Comparison of ENCODE assay signal across 8 cellular contexts in genomic region chr6:7085911-7086310, GRCh38. TPM values are rescaled to one million over a fixed set of nuclear protein-coding genes. Genes with fewer than 3 reads are reported as not detected.
DNase-seq lines count a peak whose midpoint lies in the region; ATAC-seq and TF ChIP-seq lines count a peak whose summit lies in the region.

No MANE protein-coding gene starts in this region.

- in situ Hi-C loops in KBM-7 (cut with MboI; ENCODE audit: low pct_unique_long_range_greater_than_20kb, low sequenced_read_pairs), result no loop called here

- ATAC-seq in HG03045 (IDR thresholded peaks at IDR 0.05; ENCODE audit: unreplicated experiment) (peak; percentile 32), SK-N-SH treated with all-trans-retinoic acid at 6 μM for 48 hours (peak; percentile 61), HG03097 (IDR thresholded peaks at IDR 0.05; ENCODE audit: low FRiP score, unreplicated experiment) (no peak)

- DNase-seq in activated effector memory CD4-positive, alpha-beta T cell treated with anti-CD3 and anti-CD28 coated beads, Interleukin-2, amount 50 U/mL, for 16 hours, result peak; percentile 67
- DNase-seq in activated effector memory CD4-positive, alpha-beta T cell treated with Interleukin-2 at 50 U/mL for 16 hours, result no peak
- DNase-seq in myocyte (ENCODE audit: low read depth) (peak; percentile 46), KBM-7 (no peak)
- no peak for DNase-seq in activated CD8-positive, alpha-beta memory T cell treated with anti-CD3 and anti-CD28 coated beads, Interleukin-2, amount 50 U/mL, for 4 hours

TF ChIP-seq in SK-N-SH treated with all-trans-retinoic acid at 6 μM for 48 hours, 23 proteins besides CTCF, POLR2A, EP300 and RAD21:
- TF ChIP-seq TSHZ2 (CRISPR knock-in tag; IDR thresholded peaks at IDR 0.05) (no peak), PPARA (CRISPR knock-in tag; IDR thresholded peaks at IDR 0.05; ENCODE audit: borderline replicate concordance) (no peak), ARNTL (CRISPR knock-in tag; IDR thresholded peaks at IDR 0.05; ENCODE audit: borderline replicate concordance, low read depth) (no peak), ESRRG (CRISPR knock-in tag; IDR thresholded peaks at IDR 0.05) (no peak), GLIS3 (CRISPR knock-in tag; IDR thresholded peaks at IDR 0.05) (no peak), POU6F1 (CRISPR knock-in tag; IDR thresholded peaks at IDR 0.05; ENCODE audit: borderline replicate concordance, low read depth) (no peak), ZFP3 (CRISPR knock-in tag; IDR thresholded peaks at IDR 0.05) (no peak), SNAI2 (CRISPR knock-in tag; IDR thresholded peaks at IDR 0.05) (no peak), ZNF70 (CRISPR knock-in tag; IDR thresholded peaks at IDR 0.05) (no peak), BACH2 (CRISPR knock-in tag; IDR thresholded peaks at IDR 0.05; ENCODE audit: borderline replicate concordance) (no peak), CSRNP3 (CRISPR knock-in tag; IDR thresholded peaks at IDR 0.05) (no peak), ZNF565 (CRISPR knock-in tag; conservative IDR thresholded peaks at IDR 0.05; ENCODE audit: low read depth) (no peak), RARB (CRISPR knock-in tag; IDR thresholded peaks at IDR 0.05) (no peak), TCF4 (CRISPR knock-in tag; IDR thresholded peaks at IDR 0.05; ENCODE audit: borderline replicate concordance) (no peak), OSR1 (CRISPR knock-in tag; IDR thresholded peaks at IDR 0.05) (no peak), TOX (CRISPR knock-in tag; IDR thresholded peaks at IDR 0.05; ENCODE audit: borderline replicate concordance) (no peak)

RNA-seq across cellular contexts. Expression of gene RREB1, which starts 21.9 kb away (rescaled TPM):
- total RNA-seq in myocyte, result 19.6 and 26.4 TPM in 2 replicates
- polyA plus RNA-seq in myocyte (2012), result 8.0 TPM

Comparison
In these comparisons a context has a peak if more than half of its experiments do, and no peak if none do; other contexts are left out.
1. DNase-seq: peak in activated effector memory CD4-positive, alpha-beta T cell treated with anti-CD3 and anti-CD28 coated beads, Interleukin-2, amount 50 U/mL, for 16 hours (single experiment) and myocyte (single experiment); none in activated effector memory CD4-positive, alpha-beta T cell treated with Interleukin-2 at 50 U/mL for 16 hours (single experiment), activated CD8-positive, alpha-beta memory T cell treated with anti-CD3 and anti-CD28 coated beads, Interleukin-2, amount 50 U/mL, for 4 hours (single experiment) and KBM-7 (single experiment).